Comparison of ENCODE assay signal across 12 cellular contexts in genomic region chr4:2415881-2416563, GRCh38. TPM values are rescaled to one million over a fixed set of nuclear protein-coding genes. Genes with fewer than 3 reads are reported as not detected.
DNase-seq lines count a peak whose midpoint lies in the region; ATAC-seq lines count a peak whose summit lies in the region.
"Had no signal": no experiment of that assay in that cellular context is flagged by ENCODE, and none has a peak within 500 bp of the region (broad histone marks: within the 10 kb centered on the region; RNA-seq: fewer than 3 reads in every experiment).

No MANE protein-coding gene starts in this region.

- no peaks in the 10 kb centered on the region for H3K9me3 Mint-ChIP-seq in activated CD4-positive, alpha-beta T cell treated with anti-CD3 and anti-CD28 coated beads, Interleukin-2, amount 10 ng/mL, durations not matched to agents 7 days and 5 days
- H3K9me3 Mint-ChIP-seq in activated naive CD8-positive, alpha-beta T cell treated with anti-CD3 and anti-CD28 coated beads, Interleukin-2, amount 50 U/mL, for 24 hours: no peaks in the 10 kb centered on the region

- H3K27ac Mint-ChIP-seq in activated CD4-positive, alpha-beta T cell treated with anti-CD3 and anti-CD28 coated beads, Interleukin-2, amount 10 ng/mL, durations not matched to agents 7 days and 5 days: peak overlapping the region; percentile 77
- H3K27ac Mint-ChIP-seq in activated naive CD8-positive, alpha-beta T cell treated with anti-CD3 and anti-CD28 coated beads, Interleukin-2, amount 50 U/mL, for 24 hours: no peak overlapping the region

- no peak for DNase-seq in activated CD4-positive, alpha-beta T cell treated with anti-CD3 and anti-CD28 coated beads, Interleukin-2, amount 10 ng/mL, durations not matched to agents 7 days and 5 days
- DNase-seq in activated CD4-positive, alpha-beta T cell treated with anti-CD3 and anti-CD28 coated beads for 4 hours: no peak
- peak; percentile 33 for DNase-seq in activated naive CD8-positive, alpha-beta T cell treated with anti-CD3 and anti-CD28 coated beads, Interleukin-2, amount 50 U/mL, for 24 hours
- DNase-seq in anterior cingulate cortex (lab: John Stamatoyannopoulos, UW): no peak
- no peak for DNase-seq in KBM-7
- DNase-seq: GOT3, NCI-H446 treated with DMSO at 0.1 percent for 48 hours had no signal

- POLR2A ChIA-PET in activated CD4-positive, alpha-beta T cell treated with anti-CD3 and anti-CD28 coated beads, Interleukin-2, amount 10 ng/mL, durations not matched to agents 7 days and 5 days (lab: Charles Lee): no interaction called here

- CTCF ChIA-PET in activated CD4-positive, alpha-beta T cell treated with anti-CD3 and anti-CD28 coated beads, Interleukin-2, amount 10 ng/mL, durations not matched to agents 7 days and 5 days (lab: Charles Lee): interaction anchor here (0.9 to 2.1 kb wide), 6 partner anchors 12 to 196 kb away, joined by 3 to 7 read pairs (median 4); partner anchors contain the start of gene RNF4

- H3K9me3 ChIP-seq in iPS-20b (ENCODE audit: insufficient read depth, low read depth, low read length) (no peaks in the 10 kb centered on the region), subcutaneous abdominal adipose tissue (ENCODE audit: control insufficient read depth in 5 of 5, low read length in 5 of 5) (no peaks in the 10 kb centered on the region)

- in situ Hi-C loops in KBM-7 (cut with MboI; ENCODE audit: low pct_unique_long_range_greater_than_20kb, low sequenced_read_pairs): no loop called here

- H3K4me1 ChIP-seq in iPS-20b (ENCODE audit: insufficient read depth, low read length) (peaks cover 15% of the 10 kb centered on the region), subcutaneous abdominal adipose tissue (ENCODE audit: control insufficient read depth in 5 of 5, insufficient read depth in 5 of 5, low read length in 5 of 5) (peaks cover 17 to 59% (median 52%) of the 10 kb centered on the region in 5 donors)

- ATAC-seq in activated naive CD8-positive, alpha-beta T cell treated with anti-CD3 and anti-CD28 coated beads, Interleukin-2, amount 50 U/mL, for 24 hours: no peak
- ATAC-seq in GM21723 (IDR thresholded peaks at IDR 0.05; ENCODE audit: unreplicated experiment): no peak

- peak overlapping the region; percentile 71 for H3K4me3 Mint-ChIP-seq in activated CD4-positive, alpha-beta T cell treated with anti-CD3 and anti-CD28 coated beads, Interleukin-2, amount 10 ng/mL, durations not matched to agents 7 days and 5 days
- peak overlapping the region; percentile 56 for H3K4me3 Mint-ChIP-seq in activated naive CD8-positive, alpha-beta T cell treated with anti-CD3 and anti-CD28 coated beads, Interleukin-2, amount 50 U/mL, for 24 hours

- H3K27me3 ChIP-seq in iPS-20b (ENCODE audit: insufficient read depth, low read length) (peaks cover 95% of the 10 kb centered on the region), subcutaneous abdominal adipose tissue (ENCODE audit: control insufficient read depth in 5 of 5, insufficient read depth in 4 of 5, low read length in 5 of 5) (peaks cover 7 to 33% (median 12%) of the 10 kb centered on the region in 5 donors)

- H3K27ac ChIP-seq in iPS-20b (ENCODE audit: low read length) (no peak overlapping the region), subcutaneous abdominal adipose tissue (ENCODE audit: low read depth, low read length) (no peak overlapping the region)
- H3K27ac ChIP-seq: cardiac muscle cell had no signal

- H3K27me3 Mint-ChIP-seq in activated CD4-positive, alpha-beta T cell treated with anti-CD3 and anti-CD28 coated beads, Interleukin-2, amount 10 ng/mL, durations not matched to agents 7 days and 5 days: peaks cover 41% of the 10 kb centered on the region
- H3K27me3 Mint-ChIP-seq in activated naive CD8-positive, alpha-beta T cell treated with anti-CD3 and anti-CD28 coated beads, Interleukin-2, amount 50 U/mL, for 24 hours: peaks cover 45% of the 10 kb centered on the region

- no peak overlapping the region for H3K9ac ChIP-seq in iPS-20b (ENCODE audit: low read depth, low read length)
- peak overlapping the region in 1 of 5 donors; percentile 30 for H3K9ac ChIP-seq in subcutaneous abdominal adipose tissue (ENCODE audit: low read length in 5 of 5)

- peak overlapping the region; percentile 66 for H3K4me3 ChIP-seq in iPS-20b (ENCODE audit: low read length)
- H3K4me3 ChIP-seq in subcutaneous abdominal adipose tissue (ENCODE audit: low read depth in 1 of 5, low read length in 5 of 5): peak overlapping the region in 4 of 5 donors; percentile 62 to 78 (median 72)

- H3K36me3 Mint-ChIP-seq in activated CD4-positive, alpha-beta T cell treated with anti-CD3 and anti-CD28 coated beads, Interleukin-2, amount 10 ng/mL, durations not matched to agents 7 days and 5 days (ENCODE audit: low read depth): no peaks in the 10 kb centered on the region
- H3K36me3 Mint-ChIP-seq in activated naive CD8-positive, alpha-beta T cell treated with anti-CD3 and anti-CD28 coated beads, Interleukin-2, amount 50 U/mL, for 24 hours (ENCODE audit: low read depth): no peaks in the 10 kb centered on the region

- H3K4me1 Mint-ChIP-seq in activated CD4-positive, alpha-beta T cell treated with anti-CD3 and anti-CD28 coated beads, Interleukin-2, amount 10 ng/mL, durations not matched to agents 7 days and 5 days: peaks cover 71% of the 10 kb centered on the region
- peaks cover 67% of the 10 kb centered on the region for H3K4me1 Mint-ChIP-seq in activated naive CD8-positive, alpha-beta T cell treated with anti-CD3 and anti-CD28 coated beads, Interleukin-2, amount 50 U/mL, for 24 hours

- H3K36me3 ChIP-seq in iPS-20b (ENCODE audit: insufficient read depth, low read depth, low read length) (no peaks in the 10 kb centered on the region), subcutaneous abdominal adipose tissue (ENCODE audit: control insufficient read depth in 5 of 5, insufficient read depth in 5 of 5, low read length in 5 of 5) (no peaks in the 10 kb centered on the region)
- H3K36me3 ChIP-seq: cardiac muscle cell had no signal

RNA-seq across cellular contexts. Expression of gene ZFYVE28, which starts 2.4 kb away (rescaled TPM):
- total RNA-seq in activated CD4-positive, alpha-beta T cell treated with anti-CD3 and anti-CD28 coated beads, Interleukin-2, amount 10 ng/mL, durations not matched to agents 7 days and 5 days: 10 to 100 TPM; 14.8 to 17.2 TPM

RNA-seq across cellular contexts. Expression of gene CFAP99, which starts 2.7 kb away (rescaled TPM):
- not detected for total RNA-seq in activated CD4-positive, alpha-beta T cell treated with anti-CD3 and anti-CD28 coated beads, Interleukin-2, amount 10 ng/mL, durations not matched to agents 7 days and 5 days
- total RNA-seq: cardiac muscle cell, HT-29 had no signal

RNA-seq across cellular contexts. Expression of gene RNF4, which starts 52.9 kb away (rescaled TPM):
- total RNA-seq in activated CD4-positive, alpha-beta T cell treated with anti-CD3 and anti-CD28 coated beads, Interleukin-2, amount 10 ng/mL, durations not matched to agents 7 days and 5 days: 100 to 1,000 TPM in 1 of 2 experiments, 10 to 100 TPM in 1; 96.2 to 102 TPM
